Comparison of ENCODE assay signal across 1 cellular context in genomic region chr2:25310965-25311865, GRCh38.
TF ChIP-seq lines count a peak whose summit lies in the region.

No MANE protein-coding gene starts in this region.

TF ChIP-seq in HepG2, 621 proteins besides CTCF, POLR2A, EP300 and RAD21 (continued from another document):
- no peak for TF ChIP-seq ZBTB43 (CRISPR knock-in tag; conservative IDR thresholded peaks at IDR 0.05)
- peak; percentile 83 for TF ChIP-seq HNRNPL (IDR thresholded peaks at IDR 0.05; ENCODE audit: low read depth, low read length)
- no peak for TF ChIP-seq EHMT2 (IDR thresholded peaks at IDR 0.05; ENCODE audit: borderline replicate concordance, low read depth, low read length)
- no peak for TF ChIP-seq ZSCAN29 (CRISPR knock-in tag; conservative IDR thresholded peaks at IDR 0.05)
- no peak for TF ChIP-seq ZNF576 (CRISPR knock-in tag; IDR thresholded peaks at IDR 0.05)
- TF ChIP-seq ZNF281 (CRISPR knock-in tag; IDR thresholded peaks at IDR 0.05; ENCODE audit: borderline replicate concordance) = 0 out of 2 replicates have a peak, but pooled peaks have one; percentile 35
- TF ChIP-seq ZNF607 (CRISPR knock-in tag; IDR thresholded peaks at IDR 0.05; ENCODE audit: borderline replicate concordance) = no peak
- TF ChIP-seq BCL3 (CRISPR knock-in tag; IDR thresholded peaks at IDR 0.05) = no peak
- peak; percentile 90 for TF ChIP-seq PRDM15 (CRISPR knock-in tag; IDR thresholded peaks at IDR 0.05)
